1 cellular context compared by ENCODE assay signal in genomic region chr6:11093591-11094410, GRCh38.
A peak's percentile ranks its signal among the peaks of the same experiment; 100 is the strongest.
TF ChIP-seq lines count a peak whose summit lies in the region.

Gene SMIM13 (plus strand): TSS chr6:11093834. CDS start chr6:11094314, 480 bp downstream.

TF ChIP-seq in HepG2, 621 proteins besides CTCF, POLR2A, EP300 and RAD21 (continued from another document and continues in another):
- peak; percentile 27; the same call in 1 of the 2 replicates for TF ChIP-seq ZBTB49 (CRISPR knock-in tag; IDR thresholded peaks at IDR 0.05; ENCODE audit: borderline replicate concordance)
- TF ChIP-seq ATAD3A (CRISPR knock-in tag; IDR thresholded peaks at IDR 0.05), result no peak
- peak; percentile 44; the same call in 1 of the 2 replicates for TF ChIP-seq SOX5 (CRISPR knock-in tag; IDR thresholded peaks at IDR 0.05; ENCODE audit: borderline replicate concordance)
- TF ChIP-seq ZFP36 (IDR thresholded peaks at IDR 0.05; ENCODE audit: borderline replicate concordance, low read depth, low read length, partially characterized antibody), result no peak
- TF ChIP-seq TSC22D2 (CRISPR knock-in tag; IDR thresholded peaks at IDR 0.05; ENCODE audit: borderline replicate concordance), result peak; percentile 78; the same call in 1 of the 2 replicates
- TF ChIP-seq PLRG1 (conservative IDR thresholded peaks at IDR 0.05), result no peak
- TF ChIP-seq ZNF761 (CRISPR knock-in tag; conservative IDR thresholded peaks at IDR 0.05), result peak; percentile 68
- peak; percentile 77 for TF ChIP-seq CBX1 (IDR thresholded peaks at IDR 0.05; ENCODE audit: low read depth)
- peak; percentile 91 for TF ChIP-seq SMYD3 (CRISPR knock-in tag; IDR thresholded peaks at IDR 0.05)
- no peak for TF ChIP-seq POLR2AphosphoS2 (IDR thresholded peaks at IDR 0.05; ENCODE audit: low read depth, low read length)
- TF ChIP-seq SETDB1 (CRISPR knock-in tag; IDR thresholded peaks at IDR 0.05; ENCODE audit: borderline replicate concordance), result no peak
- no peak for TF ChIP-seq JARID2 (CRISPR knock-in tag; IDR thresholded peaks at IDR 0.05; ENCODE audit: insufficient replicate concordance)
- peak; percentile 31; the same call in 1 of the 2 replicates for TF ChIP-seq ZNF263 (CRISPR knock-in tag; IDR thresholded peaks at IDR 0.05)
- peak; percentile 89 for TF ChIP-seq ZNF816 (CRISPR knock-in tag; IDR thresholded peaks at IDR 0.05; ENCODE audit: borderline replicate concordance)
- peak; percentile 31 for TF ChIP-seq BCL6 (CRISPR knock-in tag; IDR thresholded peaks at IDR 0.05)
- TF ChIP-seq ZBTB4 (CRISPR knock-in tag; IDR thresholded peaks at IDR 0.05; ENCODE audit: borderline replicate concordance), result peak; percentile 72; the same call in 1 of the 2 replicates
- TF ChIP-seq CEBPG (CRISPR knock-in tag; IDR thresholded peaks at IDR 0.05), result peak; percentile 87
- no peak for TF ChIP-seq NONO (IDR thresholded peaks at IDR 0.05)
- TF ChIP-seq NONO (CRISPR knock-in tag; conservative IDR thresholded peaks at IDR 0.05), result peak; percentile 82
- no peak for TF ChIP-seq ZNF282 (IDR thresholded peaks at IDR 0.05; ENCODE audit: partially characterized antibody)
- peak; percentile 63 for TF ChIP-seq SPEN (CRISPR knock-in tag; IDR thresholded peaks at IDR 0.05; ENCODE audit: low read depth)
- TF ChIP-seq, protein P1, sequence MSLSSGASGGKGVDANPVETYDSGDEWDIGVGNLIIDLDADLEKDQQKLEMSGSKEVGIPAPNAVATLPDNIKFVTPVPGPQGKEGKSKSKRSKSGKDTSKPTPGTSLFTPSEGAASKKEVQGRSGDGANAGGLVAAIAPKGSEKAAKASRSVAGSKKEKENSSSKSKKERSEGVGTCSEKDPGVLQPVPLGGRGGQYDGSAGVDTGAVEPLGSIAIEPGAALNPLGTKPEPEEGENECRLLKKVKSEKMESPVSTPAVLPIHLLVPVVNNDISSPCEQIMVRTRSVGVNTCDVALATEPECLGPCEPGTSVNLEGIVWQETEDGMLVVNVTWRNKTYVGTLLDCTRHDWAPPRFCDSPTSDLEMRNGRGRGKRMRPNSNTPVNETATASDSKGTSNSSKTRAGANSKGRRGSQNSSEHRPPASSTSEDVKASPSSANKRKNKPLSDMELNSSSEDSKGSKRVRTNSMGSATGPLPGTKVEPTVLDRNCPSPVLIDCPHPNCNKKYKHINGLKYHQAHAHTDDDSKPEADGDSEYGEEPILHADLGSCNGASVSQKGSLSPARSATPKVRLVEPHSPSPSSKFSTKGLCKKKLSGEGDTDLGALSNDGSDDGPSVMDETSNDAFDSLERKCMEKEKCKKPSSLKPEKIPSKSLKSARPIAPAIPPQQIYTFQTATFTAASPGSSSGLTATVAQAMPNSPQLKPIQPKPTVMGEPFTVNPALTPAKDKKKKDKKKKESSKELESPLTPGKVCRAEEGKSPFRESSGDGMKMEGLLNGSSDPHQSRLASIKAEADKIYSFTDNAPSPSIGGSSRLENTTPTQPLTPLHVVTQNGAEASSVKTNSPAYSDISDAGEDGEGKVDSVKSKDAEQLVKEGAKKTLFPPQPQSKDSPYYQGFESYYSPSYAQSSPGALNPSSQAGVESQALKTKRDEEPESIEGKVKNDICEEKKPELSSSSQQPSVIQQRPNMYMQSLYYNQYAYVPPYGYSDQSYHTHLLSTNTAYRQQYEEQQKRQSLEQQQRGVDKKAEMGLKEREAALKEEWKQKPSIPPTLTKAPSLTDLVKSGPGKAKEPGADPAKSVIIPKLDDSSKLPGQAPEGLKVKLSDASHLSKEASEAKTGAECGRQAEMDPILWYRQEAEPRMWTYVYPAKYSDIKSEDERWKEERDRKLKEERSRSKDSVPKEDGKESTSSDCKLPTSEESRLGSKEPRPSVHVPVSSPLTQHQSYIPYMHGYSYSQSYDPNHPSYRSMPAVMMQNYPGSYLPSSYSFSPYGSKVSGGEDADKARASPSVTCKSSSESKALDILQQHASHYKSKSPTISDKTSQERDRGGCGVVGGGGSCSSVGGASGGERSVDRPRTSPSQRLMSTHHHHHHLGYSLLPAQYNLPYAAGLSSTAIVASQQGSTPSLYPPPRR (CRISPR knock-in tag; IDR thresholded peaks at IDR 0.05; ENCODE audit: borderline replicate concordance), result peak; percentile 68; the same call in 1 of the 2 replicates
- peak; percentile 88 for TF ChIP-seq ZNF292 (CRISPR knock-in tag; IDR thresholded peaks at IDR 0.05; ENCODE audit: borderline replicate concordance, low read depth)
- TF ChIP-seq THYN1 (CRISPR knock-in tag; IDR thresholded peaks at IDR 0.05; ENCODE audit: borderline replicate concordance, low read depth), result no peak
- TF ChIP-seq XRCC5 (optimal IDR thresholded peaks at IDR 0.05; ENCODE audit: low read length), result peak; percentile 84
- TF ChIP-seq ARNT2 (CRISPR knock-in tag; IDR thresholded peaks at IDR 0.05; ENCODE audit: low read depth), result peak; percentile 89
- TF ChIP-seq, protein P2, sequence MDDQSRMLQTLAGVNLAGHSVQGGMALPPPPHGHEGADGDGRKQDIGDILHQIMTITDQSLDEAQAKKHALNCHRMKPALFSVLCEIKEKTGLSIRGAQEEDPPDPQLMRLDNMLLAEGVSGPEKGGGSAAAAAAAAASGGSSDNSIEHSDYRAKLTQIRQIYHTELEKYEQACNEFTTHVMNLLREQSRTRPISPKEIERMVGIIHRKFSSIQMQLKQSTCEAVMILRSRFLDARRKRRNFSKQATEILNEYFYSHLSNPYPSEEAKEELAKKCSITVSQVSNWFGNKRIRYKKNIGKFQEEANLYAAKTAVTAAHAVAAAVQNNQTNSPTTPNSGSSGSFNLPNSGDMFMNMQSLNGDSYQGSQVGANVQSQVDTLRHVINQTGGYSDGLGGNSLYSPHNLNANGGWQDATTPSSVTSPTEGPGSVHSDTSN (CRISPR knock-in tag; IDR thresholded peaks at IDR 0.05; ENCODE audit: borderline replicate concordance), result peak; percentile 61; the same call in 1 of the 2 replicates
- no peak for TF ChIP-seq PHB2 (IDR thresholded peaks at IDR 0.05; ENCODE audit: partially characterized antibody)
- peak; percentile 72 for TF ChIP-seq PTBP1 (IDR thresholded peaks at IDR 0.05; ENCODE audit: low read depth, low read length, poor library complexity, severe bottlenecking)
- TF ChIP-seq TOPORS (CRISPR knock-in tag; IDR thresholded peaks at IDR 0.05), result peak; percentile 98
- TF ChIP-seq SP1 (IDR thresholded peaks at IDR 0.05), result no peak
- peak; percentile 43; the same call in 1 of the 2 replicates for TF ChIP-seq SP1 (CRISPR knock-in tag; IDR thresholded peaks at IDR 0.05)
- peak; percentile 99 for TF ChIP-seq IRF2 (CRISPR knock-in tag; IDR thresholded peaks at IDR 0.05)
- TF ChIP-seq MTF1 (CRISPR knock-in tag; IDR thresholded peaks at IDR 0.05), result no peak
- TF ChIP-seq ASH2L (IDR thresholded peaks at IDR 0.05; ENCODE audit: insufficient read length, low read depth, low read length), result peak; percentile 87
- TF ChIP-seq RAD51 (IDR thresholded peaks at IDR 0.05; ENCODE audit: borderline replicate concordance), result no peak
- TF ChIP-seq, protein P3, sequence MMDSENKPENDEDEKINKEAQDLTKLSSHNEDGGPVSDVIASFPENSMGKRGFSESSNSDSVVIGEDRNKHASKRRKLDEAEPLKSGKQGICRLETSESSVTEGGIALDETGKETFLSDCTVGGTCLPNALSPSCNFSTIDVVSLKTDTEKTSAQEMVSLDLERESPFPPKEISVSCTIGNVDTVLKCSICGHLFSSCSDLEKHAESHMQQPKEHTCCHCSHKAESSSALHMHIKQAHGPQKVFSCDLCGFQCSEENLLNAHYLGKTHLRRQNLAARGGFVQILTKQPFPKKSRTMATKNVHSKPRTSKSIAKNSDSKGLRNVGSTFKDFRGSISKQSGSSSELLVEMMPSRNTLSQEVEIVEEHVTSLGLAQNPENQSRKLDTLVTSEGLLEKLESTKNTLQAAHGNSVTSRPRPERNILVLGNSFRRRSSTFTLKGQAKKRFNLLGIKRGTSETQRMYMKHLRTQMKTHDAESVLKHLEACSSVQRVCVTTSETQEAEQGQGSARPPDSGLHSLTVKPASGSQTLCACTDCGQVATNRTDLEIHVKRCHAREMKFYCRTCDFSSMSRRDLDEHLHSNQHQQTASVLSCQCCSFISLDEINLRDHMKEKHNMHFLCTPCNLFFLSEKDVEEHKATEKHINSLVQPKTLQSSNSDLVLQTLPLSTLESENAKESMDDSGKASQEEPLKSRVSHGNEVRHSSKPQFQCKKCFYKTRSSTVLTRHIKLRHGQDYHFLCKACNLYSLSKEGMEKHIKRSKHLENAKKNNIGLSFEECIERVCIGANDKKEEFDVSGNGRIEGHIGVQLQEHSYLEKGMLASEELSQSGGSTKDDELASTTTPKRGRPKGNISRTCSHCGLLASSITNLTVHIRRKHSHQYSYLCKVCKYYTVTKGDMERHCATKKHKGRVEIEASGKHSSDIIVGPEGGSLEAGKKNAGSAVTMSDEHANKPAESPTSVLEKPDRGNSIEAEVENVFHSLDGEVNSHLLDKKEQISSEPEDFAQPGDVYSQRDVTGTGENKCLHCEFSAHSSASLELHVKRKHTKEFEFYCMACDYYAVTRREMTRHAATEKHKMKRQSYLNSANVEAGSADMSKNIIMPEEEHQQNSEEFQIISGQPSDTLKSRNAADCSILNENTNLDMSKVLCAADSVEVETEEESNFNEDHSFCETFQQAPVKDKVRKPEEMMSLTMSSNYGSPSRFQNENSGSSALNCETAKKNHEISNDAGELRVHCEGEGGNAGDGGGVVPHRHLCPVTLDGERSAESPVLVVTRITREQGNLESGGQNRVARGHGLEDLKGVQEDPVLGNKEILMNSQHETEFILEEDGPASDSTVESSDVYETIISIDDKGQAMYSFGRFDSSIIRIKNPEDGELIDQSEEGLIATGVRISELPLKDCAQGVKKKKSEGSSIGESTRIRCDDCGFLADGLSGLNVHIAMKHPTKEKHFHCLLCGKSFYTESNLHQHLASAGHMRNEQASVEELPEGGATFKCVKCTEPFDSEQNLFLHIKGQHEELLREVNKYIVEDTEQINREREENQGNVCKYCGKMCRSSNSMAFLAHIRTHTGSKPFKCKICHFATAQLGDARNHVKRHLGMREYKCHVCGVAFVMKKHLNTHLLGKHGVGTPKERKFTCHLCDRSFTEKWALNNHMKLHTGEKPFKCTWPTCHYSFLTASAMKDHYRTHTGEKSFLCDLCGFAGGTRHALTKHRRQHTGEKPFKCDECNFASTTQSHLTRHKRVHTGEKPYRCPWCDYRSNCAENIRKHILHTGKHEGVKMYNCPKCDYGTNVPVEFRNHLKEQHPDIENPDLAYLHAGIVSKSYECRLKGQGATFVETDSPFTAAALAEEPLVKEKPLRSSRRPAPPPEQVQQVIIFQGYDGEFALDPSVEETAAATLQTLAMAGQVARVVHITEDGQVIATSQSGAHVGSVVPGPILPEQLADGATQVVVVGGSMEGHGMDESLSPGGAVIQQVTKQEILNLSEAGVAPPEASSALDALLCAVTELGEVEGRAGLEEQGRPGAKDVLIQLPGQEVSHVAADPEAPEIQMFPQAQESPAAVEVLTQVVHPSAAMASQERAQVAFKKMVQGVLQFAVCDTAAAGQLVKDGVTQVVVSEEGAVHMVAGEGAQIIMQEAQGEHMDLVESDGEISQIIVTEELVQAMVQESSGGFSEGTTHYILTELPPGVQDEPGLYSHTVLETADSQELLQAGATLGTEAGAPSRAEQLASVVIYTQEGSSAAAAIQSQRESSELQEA (CRISPR knock-in tag; IDR thresholded peaks at IDR 0.05; ENCODE audit: not compliant biosample characterization), result peak; percentile 92
- TF ChIP-seq ZFP62 (CRISPR knock-in tag; IDR thresholded peaks at IDR 0.05), result peak; percentile 89; the same call in 1 of the 2 replicates
- peak; percentile 91 for TF ChIP-seq YEATS4 (CRISPR knock-in tag; IDR thresholded peaks at IDR 0.05; ENCODE audit: borderline replicate concordance)
- TF ChIP-seq, protein P4, sequence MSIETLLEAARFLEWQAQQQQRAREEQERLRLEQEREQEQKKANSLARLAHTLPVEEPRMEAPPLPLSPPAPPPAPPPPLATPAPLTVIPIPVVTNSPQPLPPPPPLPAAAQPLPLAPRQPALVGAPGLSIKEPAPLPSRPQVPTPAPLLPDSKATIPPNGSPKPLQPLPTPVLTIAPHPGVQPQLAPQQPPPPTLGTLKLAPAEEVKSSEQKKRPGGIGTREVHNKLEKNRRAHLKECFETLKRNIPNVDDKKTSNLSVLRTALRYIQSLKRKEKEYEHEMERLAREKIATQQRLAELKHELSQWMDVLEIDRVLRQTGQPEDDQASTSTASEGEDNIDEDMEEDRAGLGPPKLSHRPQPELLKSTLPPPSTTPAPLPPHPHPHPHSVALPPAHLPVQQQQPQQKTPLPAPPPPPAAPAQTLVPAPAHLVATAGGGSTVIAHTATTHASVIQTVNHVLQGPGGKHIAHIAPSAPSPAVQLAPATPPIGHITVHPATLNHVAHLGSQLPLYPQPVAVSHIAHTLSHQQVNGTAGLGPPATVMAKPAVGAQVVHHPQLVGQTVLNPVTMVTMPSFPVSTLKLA (IDR thresholded peaks at IDR 0.05), result peak; percentile 3; the same call in 1 of the 2 replicates
